ENCODE assay signal across 21 cellular contexts in the genomic region with DNA sequence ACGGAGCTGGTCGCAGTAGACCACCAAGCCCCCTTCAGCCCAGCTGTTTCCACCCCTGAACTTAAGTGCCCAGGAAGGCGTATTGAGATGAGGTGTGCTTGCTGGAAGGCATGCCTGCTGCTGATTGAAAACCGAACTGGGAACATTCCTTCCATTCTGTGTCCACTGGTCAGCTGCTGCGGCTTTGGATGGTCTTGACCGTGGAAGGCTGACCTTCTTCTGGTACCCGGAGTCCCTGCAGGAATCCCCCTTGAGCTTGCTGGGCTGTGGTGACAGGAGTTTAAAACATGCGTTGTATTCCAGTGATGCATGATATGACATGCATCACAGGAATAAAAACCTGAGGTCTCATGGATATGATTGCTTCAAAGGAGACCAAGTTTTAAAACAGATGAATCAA. TPM values are rescaled to one million over a fixed set of nuclear protein-coding genes. Genes with fewer than 3 reads are reported as not detected.
"Had no signal": no experiment of that assay in that cellular context is flagged by ENCODE, and none has a peak within 500 bp of the region (broad histone marks: within the 10 kb centered on the region; RNA-seq: fewer than 3 reads in every experiment).

No MANE protein-coding gene starts in this region.

- H3K27ac Mint-ChIP-seq: activated CD4-positive, alpha-beta memory T cell treated with anti-CD3 and anti-CD28 coated beads for 36 hours; natural killer cell; T-helper 1 cell treated with Interleukin-12 subunit alpha and Interleukin-12 subunit beta and Interleukin-4 antibody, amounts not matched to agents 30 μg/mL and 1 μg/mL, for 36 hours had no signal

- H3K27me3 ChIP-seq: adrenal gland, ascending aorta, hepatocyte, pancreas, right atrium auricular region had no signal

- H3K4me1 ChIP-seq: adrenal gland, ascending aorta, pancreas, psoas muscle, right atrium auricular region had no signal

- H3K9me3 ChIP-seq: adrenal gland, ascending aorta, lower lobe of right lung, pancreas, psoas muscle, right atrium auricular region had no signal

- H3K36me3 Mint-ChIP-seq: natural killer cell had no signal

- H3K4me3 Mint-ChIP-seq: activated CD4-positive, alpha-beta memory T cell treated with anti-CD3 and anti-CD28 coated beads for 36 hours; immature natural killer cell; natural killer cell; T-helper 1 cell treated with Interleukin-12 subunit alpha and Interleukin-12 subunit beta and Interleukin-4 antibody, amounts not matched to agents 30 μg/mL and 1 μg/mL, for 36 hours had no signal

- H3K27ac ChIP-seq: adrenal gland, ascending aorta, hepatocyte, lower lobe of right lung, pancreas, psoas muscle, right atrium auricular region had no signal

- H3K9me3 Mint-ChIP-seq: activated CD4-positive, alpha-beta memory T cell treated with anti-CD3 and anti-CD28 coated beads for 36 hours; immature natural killer cell; natural killer cell; T-helper 1 cell treated with Interleukin-12 subunit alpha and Interleukin-12 subunit beta and Interleukin-4 antibody, amounts not matched to agents 30 μg/mL and 1 μg/mL, for 36 hours had no signal

- ATAC-seq: left lobe of liver; lower lobe of right lung; natural killer cell; pancreas; psoas muscle; stimulated activated naive CD8-positive, alpha-beta T cell treated with anti-CD3 and anti-CD28 coated beads, Interleukin-15, Interleukin-2, amounts not matched to agents 100 U/mL and 50 U/mL, for 24 hours had no signal

- DNase-seq: activated CD4-positive, alpha-beta memory T cell treated with anti-CD3 and anti-CD28 coated beads for 36 hours; activated CD4-positive, alpha-beta T cell treated with anti-CD3 and anti-CD28 coated beads for 48 hours; activated gamma-delta T cell treated with Interleukin-2 at 50 U/mL for 16 hours; adrenal gland; central memory CD4-positive, alpha-beta T cell; effector memory CD4-positive, alpha-beta T cell; foreskin melanocyte; glutamatergic neuron; immature natural killer cell; mesendoderm; natural killer cell; pancreas; psoas muscle; stimulated activated CD4-positive, alpha-beta T cell treated with anti-CD3 and anti-CD28 coated beads, Interleukin-4, amount 100 ng/mL, for 24 hours; stimulated activated naive CD8-positive, alpha-beta T cell treated with anti-CD3 and anti-CD28 coated beads, Interleukin-15, Interleukin-2, amounts not matched to agents 100 U/mL and 50 U/mL, for 24 hours had no signal

- H3K4me3 ChIP-seq: adrenal gland, ascending aorta, hepatocyte, lower lobe of right lung, pancreas, psoas muscle, right atrium auricular region had no signal

- H3K27me3 Mint-ChIP-seq: activated CD4-positive, alpha-beta memory T cell treated with anti-CD3 and anti-CD28 coated beads for 36 hours had no signal

RNA-seq across cellular contexts. Expression of gene IL21R, which starts 56.8 kb away (rescaled TPM):
- polyA plus RNA-seq: hepatocyte had no signal
